Comparison of ENCODE assay signal across 24 cellular contexts in the genomic region with DNA sequence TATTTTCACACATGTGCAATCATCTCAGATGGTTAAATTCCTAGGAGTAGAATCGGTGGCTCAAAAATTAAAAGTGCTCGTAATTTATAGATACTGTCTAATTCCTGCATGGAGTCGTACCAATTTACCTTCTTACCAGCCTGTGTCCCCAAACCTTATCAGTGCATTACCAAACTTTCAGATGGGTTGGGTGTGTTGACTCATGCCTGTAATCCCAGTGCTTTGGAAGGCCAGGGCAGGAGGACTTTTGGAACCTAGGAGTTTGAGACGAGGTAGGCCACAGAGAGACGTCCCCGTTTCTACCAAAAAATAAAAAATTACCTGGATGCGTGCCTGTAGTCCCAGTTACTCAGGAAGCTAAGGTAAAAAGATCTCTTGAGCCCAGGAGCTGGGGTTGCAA. TPM values are rescaled to one million over a fixed set of nuclear protein-coding genes. Genes with fewer than 3 reads are reported as not detected.
"Had no signal": no experiment of that assay in that cellular context is flagged by ENCODE, and none has a peak within 500 bp of the region (broad histone marks: within the 10 kb centered on the region; RNA-seq: fewer than 3 reads in every experiment).

No MANE protein-coding gene starts in this region.

- FAIRE-seq: colon had no signal

- ATAC-seq: activated CD8-positive, alpha-beta T cell treated with anti-CD3 and anti-CD28 coated beads for 36 hours; activated naive CD8-positive, alpha-beta T cell treated with anti-CD3 and anti-CD28 coated beads, Interleukin-2, amount 50 U/mL, for 24 hours; activated T-cell treated with anti-CD3 and anti-CD28 coated beads, Interleukin-2, amount 50 U/mL, for 4 hours; activated T-helper 17 cell treated with anti-CD3 and anti-CD28 coated beads, Interleukin-2, amount 50 U/mL, for 72 hours; body of pancreas; gastroesophageal sphincter had no signal

- H3K4me3 ChIP-seq: adrenal gland, body of pancreas, esophagus squamous epithelium, gastroesophageal sphincter had no signal

- H3K27me3 Mint-ChIP-seq: activated naive CD8-positive, alpha-beta T cell treated with anti-CD3 and anti-CD28 coated beads for 36 hours had no signal

- H3K36me3 ChIP-seq: adrenal gland, esophagus squamous epithelium, gastroesophageal sphincter had no signal

- H3K27ac Mint-ChIP-seq: activated CD8-positive, alpha-beta T cell treated with anti-CD3 and anti-CD28 coated beads for 36 hours; activated naive CD4-positive, alpha-beta T cell treated with anti-CD3 and anti-CD28 coated beads for 36 hours; activated naive CD4-positive, alpha-beta T cell treated with anti-CD3 and anti-CD28 coated beads, Interleukin-2, amount 50 U/mL, for 24 hours; activated naive CD8-positive, alpha-beta T cell treated with anti-CD3 and anti-CD28 coated beads for 36 hours; activated naive CD8-positive, alpha-beta T cell treated with anti-CD3 and anti-CD28 coated beads, Interleukin-2, amount 50 U/mL, for 24 hours; activated T-helper 17 cell treated with anti-CD3 and anti-CD28 coated beads, Interleukin-2, amount 50 U/mL, for 72 hours had no signal

- DNase-seq: activated CD4-positive, alpha-beta T cell treated with anti-CD3 and anti-CD28 coated beads for 1 hour; activated CD4-positive, alpha-beta T cell treated with anti-CD3 and anti-CD28 coated beads for 4 hours; activated CD4-positive, alpha-beta T cell treated with anti-CD3 and anti-CD28 coated beads, Interleukin-2, amount 50 U/mL, for 1 hour; activated CD4-positive, alpha-beta T cell treated with anti-CD3 and anti-CD28 coated beads, Interleukin-2, amount 50 U/mL, for 48 hours; activated CD8-positive, alpha-beta memory T cell treated with anti-CD3 and anti-CD28 coated beads for 24 hours; activated CD8-positive, alpha-beta T cell treated with anti-CD3 and anti-CD28 coated beads for 36 hours; activated effector memory CD4-positive, alpha-beta T cell treated with Interleukin-2 at 50 U/mL for 16 hours; activated naive CD4-positive, alpha-beta T cell treated with anti-CD3 and anti-CD28 coated beads for 36 hours; activated naive CD8-positive, alpha-beta T cell treated with anti-CD3 and anti-CD28 coated beads for 36 hours; activated naive CD8-positive, alpha-beta T cell treated with anti-CD3 and anti-CD28 coated beads, Interleukin-2, amount 50 U/mL, for 24 hours; activated T-cell treated with anti-CD3 and anti-CD28 coated beads, Interleukin-2, amount 50 U/mL, for 4 hours; adrenal gland; amygdala; aorta; body of pancreas; caudate nucleus; effector memory CD4-positive, alpha-beta T cell; esophagus squamous epithelium; foreskin melanocyte; T-helper 2 cell had no signal

- H3K4me3 Mint-ChIP-seq: activated CD8-positive, alpha-beta T cell treated with anti-CD3 and anti-CD28 coated beads for 36 hours; activated naive CD4-positive, alpha-beta T cell treated with anti-CD3 and anti-CD28 coated beads for 36 hours; activated naive CD4-positive, alpha-beta T cell treated with anti-CD3 and anti-CD28 coated beads, Interleukin-2, amount 50 U/mL, for 24 hours; activated naive CD8-positive, alpha-beta T cell treated with anti-CD3 and anti-CD28 coated beads for 36 hours; activated naive CD8-positive, alpha-beta T cell treated with anti-CD3 and anti-CD28 coated beads, Interleukin-2, amount 50 U/mL, for 24 hours; activated T-cell treated with anti-CD3 and anti-CD28 coated beads, Interleukin-2, amount 50 U/mL, for 4 hours; activated T-helper 17 cell treated with anti-CD3 and anti-CD28 coated beads, Interleukin-2, amount 50 U/mL, for 72 hours had no signal

- H3K4me1 Mint-ChIP-seq: activated naive CD4-positive, alpha-beta T cell treated with anti-CD3 and anti-CD28 coated beads, Interleukin-2, amount 50 U/mL, for 24 hours; activated naive CD8-positive, alpha-beta T cell treated with anti-CD3 and anti-CD28 coated beads for 36 hours; activated naive CD8-positive, alpha-beta T cell treated with anti-CD3 and anti-CD28 coated beads, Interleukin-2, amount 50 U/mL, for 24 hours; activated T-helper 17 cell treated with anti-CD3 and anti-CD28 coated beads, Interleukin-2, amount 50 U/mL, for 72 hours had no signal

- H3K27me3 ChIP-seq: adrenal gland, body of pancreas, gastroesophageal sphincter had no signal

- H3K27ac ChIP-seq: adrenal gland, body of pancreas, esophagus squamous epithelium, gastroesophageal sphincter had no signal

- H3K36me3 Mint-ChIP-seq: activated naive CD4-positive, alpha-beta T cell treated with anti-CD3 and anti-CD28 coated beads, Interleukin-2, amount 50 U/mL, for 24 hours; activated naive CD8-positive, alpha-beta T cell treated with anti-CD3 and anti-CD28 coated beads for 36 hours had no signal

- H3K9me3 Mint-ChIP-seq: activated CD8-positive, alpha-beta T cell treated with anti-CD3 and anti-CD28 coated beads for 36 hours; activated naive CD4-positive, alpha-beta T cell treated with anti-CD3 and anti-CD28 coated beads for 36 hours; activated naive CD4-positive, alpha-beta T cell treated with anti-CD3 and anti-CD28 coated beads, Interleukin-2, amount 50 U/mL, for 24 hours; activated naive CD8-positive, alpha-beta T cell treated with anti-CD3 and anti-CD28 coated beads for 36 hours; activated naive CD8-positive, alpha-beta T cell treated with anti-CD3 and anti-CD28 coated beads, Interleukin-2, amount 50 U/mL, for 24 hours; activated T-cell treated with anti-CD3 and anti-CD28 coated beads, Interleukin-2, amount 50 U/mL, for 4 hours; activated T-helper 17 cell treated with anti-CD3 and anti-CD28 coated beads, Interleukin-2, amount 50 U/mL, for 72 hours had no signal

- H3K9me3 ChIP-seq: adrenal gland, body of pancreas, esophagus squamous epithelium, gastroesophageal sphincter had no signal

- H3K4me1 ChIP-seq: adrenal gland, body of pancreas, esophagus squamous epithelium, gastroesophageal sphincter had no signal

RNA-seq across cellular contexts. Expression of a gene that starts 34.5 kb away (rescaled TPM):
- total RNA-seq: activated CD8-positive, alpha-beta T cell treated with anti-CD3 and anti-CD28 coated beads for 36 hours; activated T-helper 17 cell treated with anti-CD3 and anti-CD28 coated beads, Interleukin-2, amount 50 U/mL, for 72 hours had no signal
